In the genomic region with DNA sequence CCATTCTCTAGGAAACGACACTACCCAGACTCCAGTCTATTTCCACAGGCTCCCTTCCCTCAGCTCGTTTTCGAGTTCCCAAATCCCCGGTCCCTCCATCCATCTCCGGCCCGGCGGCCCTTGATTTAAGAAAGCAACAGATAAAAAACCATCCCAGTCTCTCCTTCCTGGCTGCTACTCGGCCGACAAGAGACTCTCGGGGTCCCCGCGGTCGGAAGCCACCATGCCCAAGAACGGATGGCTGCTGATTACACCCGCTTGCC, we compare ENCODE assay signal across 9 cellular contexts. TPM values are rescaled to one million over a fixed set of nuclear protein-coding genes. Genes with fewer than 3 reads are reported as not detected.
DNase-seq lines count a peak whose midpoint lies in the region; ATAC-seq lines count a peak whose summit lies in the region.
"Had no signal": no experiment of that assay in that cellular context is flagged by ENCODE, and none has a peak within 500 bp of the region (broad histone marks: within the 10 kb centered on the region; RNA-seq: fewer than 3 reads in every experiment).

No MANE protein-coding gene starts in this region.

- H3K27ac ChIP-seq in SK-N-MC: peak overlapping the region; percentile 87

- H3K36me3 ChIP-seq in SK-N-MC (ENCODE audit: insufficient read depth, low read length): peaks cover 46% of the 10 kb centered on the region

- intact Hi-C loops in Right ventricle myocardium superior (cut with DNase I): no loop called here

- peak; percentile 8 for ATAC-seq in GM21447 (IDR thresholded peaks at IDR 0.05; ENCODE audit: unreplicated experiment)
- peak; percentile 3 for ATAC-seq in Right ventricle myocardium superior (ENCODE audit: poor library complexity)
- ATAC-seq in GM21526 (IDR thresholded peaks at IDR 0.05; ENCODE audit: low FRiP score, unreplicated experiment): no peak
- ATAC-seq in GM21737 (IDR thresholded peaks at IDR 0.05; ENCODE audit: unreplicated experiment): no peak

- H3K9me3 ChIP-seq in SK-N-MC (ENCODE audit: low read depth, low read length): no peaks in the 10 kb centered on the region

- H3K4me3 ChIP-seq in SK-N-MC: peak overlapping the region; percentile 88
- H3K4me3 ChIP-seq in skeletal muscle cell (ENCODE audit: low read depth, low read length): peak overlapping the region; percentile 82

- DNase-seq in SK-N-MC (ENCODE audit: low read depth, low spot score) (no peak), Right ventricle myocardium superior (no peak), skeletal muscle cell (ENCODE audit: low read depth) (no peak), NCI-H1105 treated with DMSO at 0.1 percent for 48 hours (lab: John Stamatoyannopoulos, UW) (no peak), NCI-H187 (lab: John Stamatoyannopoulos, UW) (no peak)

- H3K9ac ChIP-seq in SK-N-MC (ENCODE audit: insufficient read length): peak overlapping the region; percentile 98

RNA-seq across cellular contexts. Expression of a gene that starts 0.2 kb away (rescaled TPM):
- total RNA-seq in Right ventricle myocardium superior: 939 TPM

RNA-seq across cellular contexts. Expression of a gene that starts 14.8 kb away (rescaled TPM):
- not detected for total RNA-seq in Right ventricle myocardium superior
- total RNA-seq: SK-MEL-5 had no signal

RNA-seq across cellular contexts. Expression of a gene that starts 43.2 kb away (rescaled TPM):
- not detected for total RNA-seq in Right ventricle myocardium superior
- total RNA-seq: SK-MEL-5 had no signal

RNA-seq across cellular contexts. Expression of a gene that starts 52.9 kb away (rescaled TPM):
- 24.8 TPM for total RNA-seq in Right ventricle myocardium superior

Comparison
In these comparisons a context has a peak if more than half of its experiments do, and no peak if none do; other contexts are left out.
1. ATAC-seq: peak in GM21447 (single experiment) and Right ventricle myocardium superior (single experiment); none in GM21526 (single experiment) and GM21737 (single experiment).